18 cellular contexts compared by ENCODE assay signal in the genomic region with DNA sequence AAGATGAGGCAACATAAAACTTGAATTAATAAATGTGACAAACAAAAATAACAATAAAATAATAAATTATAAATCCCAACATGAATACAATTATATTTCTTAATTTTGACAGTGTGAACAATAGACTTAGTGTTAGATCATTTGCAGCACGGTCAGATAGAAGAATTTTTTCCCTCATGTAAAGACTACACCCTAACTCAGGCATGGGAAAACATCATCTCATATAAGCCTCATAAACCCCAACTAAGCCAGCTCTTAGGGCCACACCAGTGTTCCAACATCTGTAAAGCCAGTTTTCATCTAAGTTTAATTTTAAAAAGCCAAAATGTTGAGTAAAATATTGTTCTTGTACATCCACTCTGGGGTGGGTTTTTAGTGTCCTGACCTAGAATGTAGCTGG.
A peak's percentile ranks its signal among the peaks of the same experiment; 100 is the strongest.
DNase-seq lines count a peak whose midpoint lies in the region; ATAC-seq and TF ChIP-seq lines count a peak whose summit lies in the region.
"Had no signal": no experiment of that assay in that cellular context is flagged by ENCODE, and none has a peak within 500 bp of the region (broad histone marks: within the 10 kb centered on the region; RNA-seq: fewer than 3 reads in every experiment).

No MANE protein-coding gene starts in this region.

- CTCF ChIA-PET in MCF 10A (lab: Yijun Ruan, JAX) = interaction anchor here (0.5 to 0.9 kb wide), 2 partner anchors 180 to 802 kb away, joined by 3 to 5 read pairs; no protein-coding TSS in a partner anchor

- H3K9me3 Mint-ChIP-seq in mesothelial cell of epicardium (no peaks in the 10 kb centered on the region), MCF 10A (ENCODE audit: unreplicated experiment) (no peaks in the 10 kb centered on the region), type B pancreatic cell (peaks cover 9% of the 10 kb centered on the region)

- DNase-seq in HT-29 (ENCODE audit: low spot score) (peak; percentile 51), mesothelial cell of epicardium (ENCODE audit: low spot score in 2 of 2, unreplicated experiment in 2 of 2) (no peak), MCF 10A (ENCODE audit: unreplicated experiment) (no peak), type B pancreatic cell (ENCODE audit: extremely low spot score, unreplicated experiment) (no peak), UCSD-AML1 (lab: John Stamatoyannopoulos, UW; ENCODE audit: unreplicated experiment) (no peak)
- DNase-seq in activated CD8-positive, alpha-beta memory T cell treated with anti-CD3 and anti-CD28 coated beads, Interleukin-2, amount 50 U/mL, for 4 hours = no peak
- DNase-seq: H7, IMR-90, KG1, MM.1S, NCI-H2029, NCI-H446, NCI-H526, NCI-H82, Right ventricle myocardium superior, RPMI8226 had no signal

- TF ChIP-seq CTCF in mesothelial cell of epicardium (IDR thresholded peaks at IDR 0.05; ENCODE audit: unreplicated experiment) (no peak), MCF 10A (IDR thresholded peaks at IDR 0.05; ENCODE audit: unreplicated experiment) (no peak), type B pancreatic cell (conservative IDR thresholded peaks at IDR 0.05) (no peak)

- peak overlapping the region; percentile 68 for H3K27ac Mint-ChIP-seq in mesothelial cell of epicardium
- H3K27ac Mint-ChIP-seq in MCF 10A (ENCODE audit: low read depth, unreplicated experiment) = no peak overlapping the region
- H3K27ac Mint-ChIP-seq in type B pancreatic cell = no peak overlapping the region
- H3K27ac Mint-ChIP-seq: B cell had no signal

- BruUV-seq in MCF 10A (replicated peaks; lab: Mats Ljungman, UMichigan) = no TSS peak

- H3K27me3 Mint-ChIP-seq in mesothelial cell of epicardium (ENCODE audit: low read depth) (no peaks in the 10 kb centered on the region), MCF 10A (ENCODE audit: insufficient read depth, unreplicated experiment) (no peaks in the 10 kb centered on the region), type B pancreatic cell (no peaks in the 10 kb centered on the region)

- no peak overlapping the region for H3K4me3 Mint-ChIP-seq in mesothelial cell of epicardium
- no peak overlapping the region for H3K4me3 Mint-ChIP-seq in MCF 10A (ENCODE audit: unreplicated experiment)
- no peak overlapping the region for H3K4me3 Mint-ChIP-seq in type B pancreatic cell
- H3K4me3 Mint-ChIP-seq: B cell had no signal

- peak; percentile 63 for ATAC-seq in esophagus mucosa

- H3K4me1 Mint-ChIP-seq in mesothelial cell of epicardium = peaks cover 46% of the 10 kb centered on the region
- peaks cover 22% of the 10 kb centered on the region for H3K4me1 Mint-ChIP-seq in MCF 10A (ENCODE audit: insufficient read depth, unreplicated experiment)
- H3K4me1 Mint-ChIP-seq in type B pancreatic cell (ENCODE audit: unreplicated experiment) = peaks cover 36% of the 10 kb centered on the region

- intact Hi-C loops in MCF 10A (cut with micrococcal nuclease) = no loop called here

- H3K36me3 Mint-ChIP-seq in mesothelial cell of epicardium = no peaks in the 10 kb centered on the region
- H3K36me3 Mint-ChIP-seq in MCF 10A (ENCODE audit: insufficient read depth, unreplicated experiment) = no peaks in the 10 kb centered on the region
- no peaks in the 10 kb centered on the region for H3K36me3 Mint-ChIP-seq in type B pancreatic cell

- POLR2A ChIA-PET in MCF 10A (lab: Yijun Ruan, JAX) = interaction anchor here (1.0 to 2.3 kb wide), 2 partner anchors 43 to 60 kb away, joined by 3 to 7 read pairs; no protein-coding TSS in a partner anchor
